In genomic region chr6:84227434-84228197, GRCh38 we compare ENCODE assay signal across 1 cellular context.
A peak's percentile ranks its signal among the peaks of the same experiment; 100 is the strongest.
TF ChIP-seq lines count a peak whose summit lies in the region.

CEP162 (minus strand) TSS chr6:84227643; CDS start chr6:84226393, 1,250 bp downstream.

TF ChIP-seq in K562, 482 proteins besides CTCF, POLR2A, EP300 and RAD21 (continued from another document):
- TF ChIP-seq TFAP4 (CRISPR knock-in tag; IDR thresholded peaks at IDR 0.05; ENCODE audit: borderline replicate concordance), result peak; percentile 97
- TF ChIP-seq DNMT1 (IDR thresholded peaks at IDR 0.05), result no peak
- no peak for TF ChIP-seq ZNF764 (CRISPR knock-in tag; IDR thresholded peaks at IDR 0.05; ENCODE audit: low read depth)
- TF ChIP-seq CHAMP1 (IDR thresholded peaks at IDR 0.05), result no peak
- no peak for TF ChIP-seq ZBTB33 (CRISPR knock-in tag; IDR thresholded peaks at IDR 0.05)
- no peak for TF ChIP-seq RERE (CRISPR knock-in tag; IDR thresholded peaks at IDR 0.05; ENCODE audit: borderline replicate concordance)
- no peak for TF ChIP-seq NCOA1 (IDR thresholded peaks at IDR 0.05; ENCODE audit: low read depth)
- no peak for TF ChIP-seq ZNF586 (CRISPR knock-in tag; conservative IDR thresholded peaks at IDR 0.05)
- TF ChIP-seq RBM25 (IDR thresholded peaks at IDR 0.05; ENCODE audit: low read depth, low read length, severe bottlenecking), result no peak
- no peak for TF ChIP-seq SRSF1 (IDR thresholded peaks at IDR 0.05; ENCODE audit: low read depth, low read length)
- no peak for TF ChIP-seq FOXA1 (IDR thresholded peaks at IDR 0.05; ENCODE audit: borderline replicate concordance)
- no peak for TF ChIP-seq NELFE (IDR thresholded peaks at IDR 0.05; ENCODE audit: insufficient read depth, insufficient read length)
- no peak for TF ChIP-seq ZZZ3 (IDR thresholded peaks at IDR 0.05)
- TF ChIP-seq SRF (CRISPR knock-in tag; IDR thresholded peaks at IDR 0.05), result no peak
- TF ChIP-seq ETV6 (IDR thresholded peaks at IDR 0.05; ENCODE audit: borderline replicate concordance in 1 of 2, low read depth in 2 of 2, low read length in 1 of 2), result no peak
- TF ChIP-seq ETV6 (CRISPR knock-in tag; IDR thresholded peaks at IDR 0.05; ENCODE audit: borderline replicate concordance), result no peak
- no peak for TF ChIP-seq HDAC8 (tag; IDR thresholded peaks at IDR 0.05)
- TF ChIP-seq ZNF431 (CRISPR knock-in tag; IDR thresholded peaks at IDR 0.05), result 0 out of 2 replicates have a peak, but pooled peaks have one; percentile 47
- no peak for TF ChIP-seq ATF2 (CRISPR knock-in tag; IDR thresholded peaks at IDR 0.05)
- TF ChIP-seq TBP (optimal IDR thresholded peaks at IDR 0.05; ENCODE audit: low read depth, low read length), result no peak
- TF ChIP-seq SMC3 (conservative IDR thresholded peaks at IDR 0.05; ENCODE audit: insufficient read depth, low read depth, low read length), result peak; percentile 36; the same call in 1 of the 2 replicates
- no peak for TF ChIP-seq SMAD2 (IDR thresholded peaks at IDR 0.05; ENCODE audit: low read depth, low read length)
- no peak for TF ChIP-seq CCAR2 (IDR thresholded peaks at IDR 0.05; ENCODE audit: low read depth, low read length)
- TF ChIP-seq ZFPM2 (CRISPR knock-in tag; IDR thresholded peaks at IDR 0.05), result no peak
- TF ChIP-seq ARHGAP35 (IDR thresholded peaks at IDR 0.05; ENCODE audit: partially characterized antibody), result no peak
- TF ChIP-seq KLF16 (IDR thresholded peaks at IDR 0.05), result no peak
- TF ChIP-seq ETV1 (tag; conservative IDR thresholded peaks at IDR 0.05; ENCODE audit: low read depth), result 0 out of 2 replicates have a peak, but pooled peaks have one; percentile 41
- TF ChIP-seq ARID4B (CRISPR knock-in tag; IDR thresholded peaks at IDR 0.05), result peak; percentile 97
- 0 out of 2 replicates have a peak, but pooled peaks have one; percentile 30 for TF ChIP-seq EGR1 (conservative IDR thresholded peaks at IDR 0.05)
- TF ChIP-seq SMARCB1 (IDR thresholded peaks at IDR 0.05; ENCODE audit: insufficient read length, low read depth), result no peak
- no peak for TF ChIP-seq MIER1 (IDR thresholded peaks at IDR 0.05; ENCODE audit: low read depth)
- TF ChIP-seq RUNX1 (IDR thresholded peaks at IDR 0.05; ENCODE audit: low read depth), result no peak
- no peak for TF ChIP-seq EWSR1 (IDR thresholded peaks at IDR 0.05; ENCODE audit: borderline replicate concordance, low read depth, partially characterized antibody)
- no peak for TF ChIP-seq HEY1 (CRISPR knock-in tag; IDR thresholded peaks at IDR 0.05; ENCODE audit: borderline replicate concordance)
- no peak for TF ChIP-seq POLR2B (IDR thresholded peaks at IDR 0.05; ENCODE audit: low read depth, partially characterized antibody)
- TF ChIP-seq ZFP1 (CRISPR knock-in tag; IDR thresholded peaks at IDR 0.05), result no peak
- no peak; a peak in 1 of 4 replicates for TF ChIP-seq TRIM24 (IDR thresholded peaks at IDR 0.05)
